In genomic region chr1:202614379-202615222, GRCh38 we compare ENCODE assay signal across 8 cellular contexts.
DNase-seq lines count a peak whose midpoint lies in the region; ATAC-seq and TF ChIP-seq lines count a peak whose summit lies in the region.
"Not testable (repeated sequence)": the region's sequence is repeated elsewhere in the genome, so short reads cannot be mapped to it uniquely, and the experiment has no call there.

No MANE protein-coding gene starts in this region.

- not testable (repeated sequence) for H3K36me3 Mint-ChIP-seq in memory B cell; stimulated activated effector memory CD8-positive, alpha-beta T cell treated with anti-CD3 and anti-CD28 coated beads, Interleukin-12 subunit alpha, Interleukin-12 subunit beta, amount 100 ng/mL, for 72 hours

- H3K4me1 Mint-ChIP-seq in memory B cell, result peaks cover 34% of the 10 kb centered on the region
- peaks cover 33% of the 10 kb centered on the region for H3K4me1 Mint-ChIP-seq in stimulated activated effector memory CD8-positive, alpha-beta T cell treated with anti-CD3 and anti-CD28 coated beads, Interleukin-12 subunit alpha, Interleukin-12 subunit beta, amount 100 ng/mL, for 72 hours

- peak overlapping the region; percentile 19 for H3K4me3 Mint-ChIP-seq in memory B cell
- not testable (repeated sequence) for H3K4me3 Mint-ChIP-seq in stimulated activated effector memory CD8-positive, alpha-beta T cell treated with anti-CD3 and anti-CD28 coated beads, Interleukin-12 subunit alpha, Interleukin-12 subunit beta, amount 100 ng/mL, for 72 hours

- POLR2A ChIA-PET in PC-3 (lab: Charles Lee; ENCODE audit: unreplicated experiment), result not testable (repeated sequence)

- H3K79me2 ChIP-seq in PC-3 (ENCODE audit: low read length), result not testable (repeated sequence)

- H4K20me1 ChIP-seq in PC-3 (ENCODE audit: low read length), result not testable (repeated sequence)

- DNase-seq in AG10803 (ENCODE audit: low read depth), result peak; percentile 27
- DNase-seq in NAMALWA (ENCODE audit: low spot score), result peak; percentile 36
- DNase-seq in PC-3, result peak; percentile 22
- not testable (repeated sequence) for DNase-seq in ascending aorta (ENCODE audit: low spot score in 2 of 2); memory B cell (ENCODE audit: low spot score in 2 of 2); stimulated activated effector memory CD8-positive, alpha-beta T cell treated with anti-CD3 and anti-CD28 coated beads, Interleukin-12 subunit alpha, Interleukin-12 subunit beta, amount 100 ng/mL, for 72 hours (ENCODE audit: low spot score in 2 of 2)
- DNase-seq in fibroblast of peridontal ligament (ENCODE audit: extremely low read depth), result peak; percentile 27

- H3F3A ChIP-seq in PC-3 (ENCODE audit: low read length, unreplicated experiment), result not testable (repeated sequence)

- H3K9me2 ChIP-seq in PC-3 (replicated peaks; ENCODE audit: low read length), result not testable (repeated sequence)

- H3K27ac Mint-ChIP-seq in memory B cell, result not testable (repeated sequence)
- H3K27ac Mint-ChIP-seq in stimulated activated effector memory CD8-positive, alpha-beta T cell treated with anti-CD3 and anti-CD28 coated beads, Interleukin-12 subunit alpha, Interleukin-12 subunit beta, amount 100 ng/mL, for 72 hours, result peak overlapping the region; percentile 39

- H2AFZ ChIP-seq in PC-3 (ENCODE audit: low read length), result not testable (repeated sequence)

- not testable (repeated sequence) for H3K4me3 ChIP-seq in AG10803 (ENCODE audit: low read length); PC-3 (ENCODE audit: low read length); ascending aorta

- H3K36me3 ChIP-seq in PC-3 (ENCODE audit: low read depth, low read length), result not testable (repeated sequence)
- peaks cover 7 to 11% of the 10 kb centered on the region in 2 donors for H3K36me3 ChIP-seq in ascending aorta

- peak; percentile 22; the same call in 1 of the 2 replicates for ATAC-seq in PC-3
- ATAC-seq in memory B cell (ENCODE audit: low read depth); stimulated activated effector memory CD8-positive, alpha-beta T cell treated with anti-CD3 and anti-CD28 coated beads, Interleukin-12 subunit alpha, Interleukin-12 subunit beta, amount 100 ng/mL, for 72 hours: not testable (repeated sequence)

- intact Hi-C loops in PC-3 (cut with micrococcal nuclease); ascending aorta (cut with DNase I): not testable (repeated sequence)

- BruUV-seq in PC-3 (replicated peaks; lab: Mats Ljungman, UMichigan), result not testable (repeated sequence)

- H3K9ac ChIP-seq in PC-3 (ENCODE audit: low read length), result not testable (repeated sequence)

- H3K9me3 Mint-ChIP-seq in memory B cell; stimulated activated effector memory CD8-positive, alpha-beta T cell treated with anti-CD3 and anti-CD28 coated beads, Interleukin-12 subunit alpha, Interleukin-12 subunit beta, amount 100 ng/mL, for 72 hours: not testable (repeated sequence)

- not testable (repeated sequence) for H3K9me3 ChIP-seq in PC-3 (ENCODE audit: low read length); ascending aorta

- not testable (repeated sequence) for H3K4me2 ChIP-seq in PC-3 (ENCODE audit: low read length)

- H3K27ac ChIP-seq in PC-3 (ENCODE audit: low read length), result not testable (repeated sequence)
- peak overlapping the region; percentile 70 to 76 for H3K27ac ChIP-seq in ascending aorta

- H3K27me3 ChIP-seq in PC-3 (ENCODE audit: low read length); ascending aorta: not testable (repeated sequence)

- H3K4me1 ChIP-seq in PC-3 (ENCODE audit: insufficient read depth, low read length), result not testable (repeated sequence)
- peaks cover 15 to 29% of the 10 kb centered on the region in 2 donors for H3K4me1 ChIP-seq in ascending aorta

- H3K27me3 Mint-ChIP-seq in memory B cell, result not testable (repeated sequence)

- peak; percentile 29; the same call in 1 of the 2 replicates for TF ChIP-seq CTCF in AG10803 (conservative IDR thresholded peaks at IDR 0.05; ENCODE audit: low read length)
- TF ChIP-seq CTCF in GM12873 (IDR thresholded peaks at IDR 0.05; ENCODE audit: insufficient read depth, low read depth, low read length, missing control alignments), result peak; percentile 3
- peak; percentile 38; the same call in 1 of the 2 replicates for TF ChIP-seq CTCF in PC-3 (conservative IDR thresholded peaks at IDR 0.05; ENCODE audit: low read depth, low read length)
- peak in 1 of 3 experiments; percentile 17 for TF ChIP-seq CTCF in ascending aorta (IDR thresholded peaks at IDR 0.05)

- CTCF ChIA-PET in PC-3 (lab: Charles Lee), result interaction anchor here (0.6 kb wide), 1 partner anchor 43 kb away, joined by 3 read pairs; no protein-coding TSS in a partner anchor
